14 cellular contexts compared by ENCODE assay signal in genomic region chr16:8901318-8901861, GRCh38. TPM values are rescaled to one million over a fixed set of nuclear protein-coding genes. Genes with fewer than 3 reads are reported as not detected.
DNase-seq lines count a peak whose midpoint lies in the region; ATAC-seq, FAIRE-seq and TF ChIP-seq lines count a peak whose summit lies in the region.
"Had no signal": no experiment of that assay in that cellular context is flagged by ENCODE, and none has a peak within 500 bp of the region (broad histone marks: within the 10 kb centered on the region; RNA-seq: fewer than 3 reads in every experiment).

No MANE protein-coding gene starts in this region.

- H3K9ac ChIP-seq in HepG2 (ENCODE audit: insufficient read depth, low read depth, low read length): no peak overlapping the region
- H3K9ac ChIP-seq in IMR-90 (ENCODE audit: low read depth, low read length): no peak overlapping the region
- no peak overlapping the region for H3K9ac ChIP-seq in mesendoderm (ENCODE audit: low read length)

- H3K36me3 ChIP-seq in HepG2 (replicated peaks in 1 of 2; ENCODE audit: control insufficient read depth in 1 of 2, insufficient read depth in 2 of 2, low read length in 2 of 2): peaks cover 66 to 93% of the 10 kb centered on the region in 2 experiments
- H3K36me3 ChIP-seq in right lobe of liver: peaks cover 22 to 98% (median 53%) of the 10 kb centered on the region in 4 donors
- H3K36me3 ChIP-seq in IMR-90 (ENCODE audit: control insufficient read depth, insufficient read depth, low read length): peaks cover 66% of the 10 kb centered on the region
- H3K36me3 ChIP-seq in mesendoderm (ENCODE audit: control insufficient read depth, insufficient read depth, low read length): peaks cover 35% of the 10 kb centered on the region
- H3K36me3 ChIP-seq in thyroid gland: peaks cover 81 to 98% of the 10 kb centered on the region in 2 donors

- H4K8ac ChIP-seq in IMR-90 (ENCODE audit: low read depth in 2 of 2, low read length in 2 of 2) (no peak overlapping the region), mesendoderm (ENCODE audit: low read depth, low read length) (no peak overlapping the region)

- H3K27me3 ChIP-seq in HepG2 (ENCODE audit: control insufficient read depth in 1 of 2, insufficient read depth in 2 of 2, low read length in 2 of 2): no peaks in the 10 kb centered on the region
- H3K27me3 ChIP-seq in right lobe of liver: no peaks in the 10 kb centered on the region
- H3K27me3 ChIP-seq in IMR-90 (ENCODE audit: control insufficient read depth, insufficient read depth, low read length): no peaks in the 10 kb centered on the region
- H3K27me3 ChIP-seq in mesendoderm (ENCODE audit: insufficient read depth, low read length, poor library complexity): no peaks in the 10 kb centered on the region
- H3K27me3 ChIP-seq in thyroid gland: no peaks in the 10 kb centered on the region

- H4K5ac ChIP-seq in IMR-90 (ENCODE audit: low read depth, low read length) (no peak overlapping the region), mesendoderm (ENCODE audit: low read length) (no peak overlapping the region)

- dilution Hi-C loops in IMR-90 (cut with HindIII; ENCODE audit: low sequenced_read_pairs, unreplicated experiment): no loop called here

- no peak for TF ChIP-seq RAD21 in HepG2 (CRISPR knock-in tag; IDR thresholded peaks at IDR 0.05)
- TF ChIP-seq RAD21 in IMR-90 (IDR thresholded peaks at IDR 0.05; ENCODE audit: low read length): no peak

- peaks cover 2% of the 10 kb centered on the region for H3K27me3 Mint-ChIP-seq in endothelial cell (ENCODE audit: unreplicated experiment)

- no peaks in the 10 kb centered on the region for H3K4me1 ChIP-seq in HepG2 (ENCODE audit: insufficient read depth, low read length)
- no peaks in the 10 kb centered on the region for H3K4me1 ChIP-seq in right lobe of liver
- no peaks in the 10 kb centered on the region for H3K4me1 ChIP-seq in IMR-90 (ENCODE audit: control insufficient read depth, insufficient read depth, low read length)
- H3K4me1 ChIP-seq in mesendoderm (ENCODE audit: control insufficient read depth, low read depth, low read length): no peaks in the 10 kb centered on the region
- no peaks in the 10 kb centered on the region for H3K4me1 ChIP-seq in thyroid gland

- H3K79me2 ChIP-seq in HepG2 (ENCODE audit: insufficient read depth, low read length) (no peaks in the 10 kb centered on the region), mesendoderm (ENCODE audit: control insufficient read depth, insufficient read depth, low read length) (no peaks in the 10 kb centered on the region)

- H3K4ac ChIP-seq in IMR-90 (ENCODE audit: low read depth, low read length) (no peak overlapping the region), mesendoderm (ENCODE audit: low read depth, low read length) (no peak overlapping the region)

- no peak overlapping the region for H4K91ac ChIP-seq in IMR-90 (ENCODE audit: insufficient read depth, low read depth, low read length)

- H3K14ac ChIP-seq in IMR-90 (replicated peaks; ENCODE audit: low read depth, low read length): no peak overlapping the region

- H2AK9ac ChIP-seq in IMR-90 (replicated peaks; ENCODE audit: low read depth, low read length, poor library complexity): no peak overlapping the region

- no peak overlapping the region for H2BK20ac ChIP-seq in IMR-90 (ENCODE audit: low read depth, low read length)

- H3K4me3 ChIP-seq in HepG2 (replicated peaks in 1 of 3; ENCODE audit: insufficient read depth in 1 of 3, low read depth in 2 of 3, low read length in 3 of 3) (no peak overlapping the region), right lobe of liver (no peak overlapping the region), IMR-90 (ENCODE audit: insufficient read depth, low read depth, low read length) (no peak overlapping the region), mesendoderm (ENCODE audit: low read length) (no peak overlapping the region), thyroid gland (replicated peaks in 1 of 3) (no peak overlapping the region)

- H3K27ac ChIP-seq in HepG2 (ENCODE audit: extremely low read length, insufficient read depth, low read length) (no peak overlapping the region), right lobe of liver (no peak overlapping the region), IMR-90 (ENCODE audit: insufficient read depth, low read length) (no peak overlapping the region), mesendoderm (ENCODE audit: low read depth, low read length) (no peak overlapping the region), thyroid gland (no peak overlapping the region)

- no peaks in the 10 kb centered on the region for H3K9me3 Mint-ChIP-seq in endothelial cell (ENCODE audit: unreplicated experiment)

- peaks cover 46% of the 10 kb centered on the region for H3K36me3 Mint-ChIP-seq in endothelial cell (ENCODE audit: low read depth, unreplicated experiment)

- H2AK5ac ChIP-seq in IMR-90 (ENCODE audit: low read depth, low read length) (no peak overlapping the region), mesendoderm (ENCODE audit: low read length) (no peak overlapping the region)

- H3K23ac ChIP-seq in IMR-90 (ENCODE audit: low read depth, low read length) (no peak overlapping the region), mesendoderm (ENCODE audit: low read length) (no peak overlapping the region)

- intact Hi-C loops in HepG2 (cut with micrococcal nuclease; ENCODE audit: unreplicated experiment): no loop called here
- intact Hi-C loops in right lobe of liver (cut with DNase I): no loop called here
- intact Hi-C loops in IMR-90 (cut with micrococcal nuclease): loop anchor here (10.0 kb wide), 1 partner anchor 193 kb away; the partner anchor contains the start of gene HAPSTR1
- intact Hi-C loops in thyroid gland (cut with DNase I): no loop called here

- in situ Hi-C loops in HepG2 (cut with HindIII; ENCODE audit: extremely low pct_ligation_motif_present, low pct_unique_long_range_greater_than_20kb) (no loop called here), IMR-90 (cut with MboI; ENCODE audit: low sequenced_read_pairs) (no loop called here)

- H3K18ac ChIP-seq in IMR-90 (ENCODE audit: low read depth, low read length) (no peak overlapping the region), mesendoderm (ENCODE audit: low read length) (no peak overlapping the region)

- TF ChIP-seq POLR2A in HepG2 (IDR thresholded peaks at IDR 0.05; ENCODE audit: insufficient read depth in 1 of 2, low read depth in 2 of 2, low read length in 2 of 2) (no peak), right lobe of liver (IDR thresholded peaks at IDR 0.05) (no peak), IMR-90 (IDR thresholded peaks at IDR 0.05; ENCODE audit: low read depth, low read length) (no peak), GM18505 (IDR thresholded peaks at IDR 0.05; ENCODE audit: borderline replicate concordance, extremely low read depth, insufficient read depth, insufficient read length) (no peak), thyroid gland (IDR thresholded peaks at IDR 0.05) (no peak)

- WGBS in HepG2 (ENCODE audit: low lambda C conversion rate): 93% methylated on average over 14 of the region's 14 CpGs
- WGBS in right lobe of liver (ENCODE audit: insufficient coverage, low coverage, low lambda C conversion rate, missing lambda C conversion rate): 72% methylated on average over 8 of the region's 14 CpGs
- WGBS in IMR-90 (ENCODE audit: extremely low coverage in 2 of 2, insufficient read length in 1 of 2), 2 experiments: 90% methylated on average over 10 of the region's 14 CpGs; no CpG with 5 or more reads in 1 of the 2 experiments
- WGBS in mesendoderm (ENCODE audit: extremely low coverage, insufficient coverage, low lambda C conversion rate): no CpG with 5 or more reads among the region's 14 CpGs
- WGBS in thyroid gland, 2 donors: 80 to 82% methylated on average over 8 to 14 of the region's 14 CpGs

- peak overlapping the region; percentile 49 for H3K4me3 Mint-ChIP-seq in endothelial cell (ENCODE audit: unreplicated experiment)

- H3K79me1 ChIP-seq in IMR-90 (ENCODE audit: low read depth in 1 of 2, low read length in 2 of 2): peaks cover 19 to 31% of the 10 kb centered on the region in 2 experiments
- H3K79me1 ChIP-seq in mesendoderm (ENCODE audit: low read length): no peaks in the 10 kb centered on the region

- no peak overlapping the region for H2BK5ac ChIP-seq in IMR-90 (ENCODE audit: low read depth, low read length, poor library complexity, severe bottlenecking)
- no peak overlapping the region for H2BK5ac ChIP-seq in mesendoderm (ENCODE audit: low read length)

- no peak overlapping the region for H2BK15ac ChIP-seq in IMR-90 (ENCODE audit: low read depth, low read length)
- no peak overlapping the region for H2BK15ac ChIP-seq in mesendoderm (replicated peaks; ENCODE audit: low read depth)

- no peak overlapping the region for H3K4me2 ChIP-seq in HepG2 (ENCODE audit: low read depth, low read length)
- H3K4me2 ChIP-seq in IMR-90 (ENCODE audit: low read depth, low read length): no peak overlapping the region
- H3K4me2 ChIP-seq in mesendoderm (ENCODE audit: low read length): no peak overlapping the region

- BruUV-seq in HepG2 (replicated peaks; lab: Mats Ljungman, UMichigan): no TSS peak
- no TSS peak for BruUV-seq in IMR-90 (replicated peaks; lab: Mats Ljungman, UMichigan)

- ATAC-seq in HepG2 (no peak), right lobe of liver (no peak), IMR-90 (ENCODE audit: low read depth) (no peak), GM18505 (IDR thresholded peaks at IDR 0.05; ENCODE audit: unreplicated experiment) (no peak)
- ATAC-seq: HCT116 had no signal

- TF ChIP-seq EP300 in HepG2 (IDR thresholded peaks at IDR 0.05; ENCODE audit: low read depth in 2 of 2, low read length in 2 of 2): no peak
- TF ChIP-seq EP300 in HepG2 (CRISPR knock-in tag; IDR thresholded peaks at IDR 0.05; ENCODE audit: borderline replicate concordance): no peak

- H3K27ac Mint-ChIP-seq in endothelial cell (ENCODE audit: unreplicated experiment): peak overlapping the region; percentile 21

- H2AFZ ChIP-seq in HepG2 (ENCODE audit: low read length) (no peak overlapping the region), IMR-90 (replicated peaks; ENCODE audit: low read length, poor library complexity) (no peak overlapping the region)

- H3K9me3 ChIP-seq in HepG2 (ENCODE audit: low read length) (no peaks in the 10 kb centered on the region), right lobe of liver (no peaks in the 10 kb centered on the region), IMR-90 (ENCODE audit: control insufficient read depth, insufficient read depth, low read length) (no peaks in the 10 kb centered on the region), thyroid gland (no peaks in the 10 kb centered on the region)

- CTCF ChIA-PET in HepG2 (lab: Yijun Ruan, JAX; ENCODE audit: low intra/inter-chr PET ratio, low total read pairs): no interaction called here
- CTCF ChIA-PET in IMR-90 (lab: Yijun Ruan, JAX): interaction anchor here (0.6 to 2.2 kb wide), 3 partner anchors 10 to 241 kb away, joined by 3 to 8 read pairs (median 4); no protein-coding TSS in a partner anchor

- H4K20me1 ChIP-seq in HepG2 (ENCODE audit: insufficient read depth, low read length) (peaks cover 11% of the 10 kb centered on the region; the same call in 1 of the 2 replicates), IMR-90 (ENCODE audit: insufficient read depth, low read length) (peaks cover 3% of the 10 kb centered on the region; the same call in 1 of the 2 replicates)

- TF ChIP-seq CTCF in HepG2 (CRISPR knock-in tag; IDR thresholded peaks at IDR 0.05) (no peak), right lobe of liver (IDR thresholded peaks at IDR 0.05) (no peak), IMR-90 (conservative IDR thresholded peaks at IDR 0.05; ENCODE audit: low read depth, low read length) (no peak), endothelial cell (IDR thresholded peaks at IDR 0.05; ENCODE audit: unreplicated experiment) (no peak), thyroid gland (IDR thresholded peaks at IDR 0.05) (no peak)

- H3K56ac ChIP-seq in IMR-90 (ENCODE audit: extremely low read depth, insufficient read depth, low read length) (no peak overlapping the region), mesendoderm (ENCODE audit: low read length) (no peak overlapping the region)

- DNase-seq in HepG2 (ENCODE audit: low spot score) (no peak), right lobe of liver (no peak), IMR-90 (no peak), endothelial cell (ENCODE audit: low spot score) (no peak), mesendoderm (no peak), thyroid gland (no peak)
- DNase-seq: DMS53, GF-D8 had no signal

- no peaks in the 10 kb centered on the region for H3K9me1 ChIP-seq in IMR-90 (ENCODE audit: insufficient read depth, low read length)

- H3K4me1 Mint-ChIP-seq in endothelial cell (ENCODE audit: unreplicated experiment): peaks cover 4% of the 10 kb centered on the region

- no peak for FAIRE-seq in HepG2 (lab: Jason Lieb, UNC)
- FAIRE-seq: H54, HTR-8/SVneo had no signal

- POLR2A ChIA-PET in HepG2 (lab: Yijun Ruan, JAX) (no interaction called here), IMR-90 (lab: Charles Lee; ENCODE audit: unreplicated experiment) (no interaction called here)

- no peak overlapping the region for H2BK120ac ChIP-seq in IMR-90 (ENCODE audit: low read depth, low read length)
- no peak overlapping the region for H2BK120ac ChIP-seq in mesendoderm (ENCODE audit: low read depth, low read length)

RNA-seq across cellular contexts. Expression of gene LITAFD, which starts 19.2 kb away (rescaled TPM):
- total RNA-seq in HepG2 (2016; rRNA removed; fragmentation: Illumina TruSeq; extraction: Trizol) (not detected in 2 replicates), right lobe of liver (not detected), IMR-90 (2012; rRNA removed) (not detected in 2 replicates), endothelial cell (ENCODE audit: unreplicated experiment) (not detected), thyroid gland (not detected)
- not detected in 2 replicates for total RNA-seq in HepG2 (2016; cell fraction: cytosol; rRNA removed; fragmentation: Illumina TruSeq; extraction: Trizol; ENCODE audit: low read depth)
- total RNA-seq in HepG2 (2016; cell fraction: insoluble cytoplasmic fraction; rRNA removed; fragmentation: Illumina TruSeq; extraction: Trizol): not detected in 2 replicates
- 0.19 TPM in 1 of 2 replicates, not detected in the other for total RNA-seq in HepG2 (2016; cell fraction: membrane; rRNA removed; fragmentation: Illumina TruSeq; extraction: Trizol)
- total RNA-seq in HepG2 (2016; cell fraction: nucleus; rRNA removed; fragmentation: Illumina TruSeq; extraction: Trizol): not detected in 2 replicates
- polyA plus RNA-seq in HepG2 (2011; rRNA removed) (0.14 TPM in 1 of 2 replicates, not detected in the other), IMR-90 (2012; rRNA removed) (not detected in 2 replicates)
- polyA plus RNA-seq in HepG2 (2011; cell fraction: cytosol; rRNA removed): not detected in 2 replicates
- polyA plus RNA-seq in HepG2 (2011; cell fraction: nucleus; rRNA removed): not detected in 2 replicates
- not detected in 2 replicates for polyA plus RNA-seq in HepG2 (2012)
- not detected in 2 replicates for polyA plus RNA-seq in HepG2 (2016; cell fraction: cytosol; fragmentation: Illumina TruSeq; extraction: Trizol; ENCODE audit: low read depth)
- not detected in 2 replicates for polyA plus RNA-seq in HepG2 (2016; cell fraction: insoluble cytoplasmic fraction; fragmentation: Illumina TruSeq; extraction: Trizol; ENCODE audit: low read depth)
- not detected in 2 replicates for polyA plus RNA-seq in HepG2 (2016; cell fraction: membrane; fragmentation: Illumina TruSeq; extraction: Trizol; ENCODE audit: low read depth)
- not detected in 2 replicates for polyA plus RNA-seq in HepG2 (2016; cell fraction: nucleus; fragmentation: Illumina TruSeq; extraction: Trizol; ENCODE audit: insufficient read depth, low read depth)
- 0.12 TPM in 1 of 2 replicates, not detected in the other for polyA minus RNA-seq in HepG2 (2011; rRNA and poly(A)+ RNA removed; ENCODE audit: low replicate concordance)
- polyA minus RNA-seq in HepG2 (2011; cell fraction: cytosol; rRNA and poly(A)+ RNA removed): not detected in 2 replicates
- polyA minus RNA-seq in HepG2 (2011; cell fraction: nucleus; rRNA and poly(A)+ RNA removed): not detected in 2 replicates
- polyA plus RNA-seq in IMR-90 (2012; cell fraction: cytosol; rRNA removed): not detected in 2 replicates
- not detected in 2 replicates for polyA plus RNA-seq in IMR-90 (2012; cell fraction: nucleus; rRNA removed; ENCODE audit: low replicate concordance)
- not detected for polyA plus RNA-seq in mesendoderm (2013, experiment 1 of 2)
- polyA plus RNA-seq in mesendoderm (2013, experiment 2 of 2): not detected
- total RNA-seq: A673 had no signal
- polyA plus RNA-seq: BJ had no signal

RNA-seq across cellular contexts. Expression of gene CARHSP1, which starts 32.6 kb away (rescaled TPM):
- total RNA-seq in HepG2 (2016; rRNA removed; fragmentation: Illumina TruSeq; extraction: Trizol) (345 and 349 TPM in 2 replicates), right lobe of liver (100 to 1,000 TPM in 1 of 6 experiments, 10 to 100 TPM in 5; 61.5 to 132 (median 73.1) TPM), IMR-90 (2012; rRNA removed) (96.4 and 138 TPM in 2 replicates), endothelial cell (ENCODE audit: unreplicated experiment) (127 TPM), thyroid gland (10 to 100 TPM; 43.4 to 67.5 (median 61.1) TPM)
- total RNA-seq in HepG2 (2016; cell fraction: cytosol; rRNA removed; fragmentation: Illumina TruSeq; extraction: Trizol; ENCODE audit: low read depth): 202 and 227 TPM in 2 replicates
- total RNA-seq in HepG2 (2016; cell fraction: insoluble cytoplasmic fraction; rRNA removed; fragmentation: Illumina TruSeq; extraction: Trizol): 351 and 370 TPM in 2 replicates
- 185 and 210 TPM in 2 replicates for total RNA-seq in HepG2 (2016; cell fraction: membrane; rRNA removed; fragmentation: Illumina TruSeq; extraction: Trizol)
- 126 and 138 TPM in 2 replicates for total RNA-seq in HepG2 (2016; cell fraction: nucleus; rRNA removed; fragmentation: Illumina TruSeq; extraction: Trizol)
- polyA plus RNA-seq in HepG2 (2011; rRNA removed) (173 and 193 TPM in 2 replicates), IMR-90 (2012; rRNA removed) (121 and 150 TPM in 2 replicates)
- 139 and 221 TPM in 2 replicates for polyA plus RNA-seq in HepG2 (2011; cell fraction: cytosol; rRNA removed)
- polyA plus RNA-seq in HepG2 (2011; cell fraction: nucleus; rRNA removed): 209 and 223 TPM in 2 replicates
- 167 and 252 TPM in 2 replicates for polyA plus RNA-seq in HepG2 (2012)
- polyA plus RNA-seq in HepG2 (2016; cell fraction: cytosol; fragmentation: Illumina TruSeq; extraction: Trizol; ENCODE audit: low read depth): 224 and 244 TPM in 2 replicates
- 425 and 448 TPM in 2 replicates for polyA plus RNA-seq in HepG2 (2016; cell fraction: insoluble cytoplasmic fraction; fragmentation: Illumina TruSeq; extraction: Trizol; ENCODE audit: low read depth)
- polyA plus RNA-seq in HepG2 (2016; cell fraction: membrane; fragmentation: Illumina TruSeq; extraction: Trizol; ENCODE audit: low read depth): 197 and 214 TPM in 2 replicates
- 269 and 287 TPM in 2 replicates for polyA plus RNA-seq in HepG2 (2016; cell fraction: nucleus; fragmentation: Illumina TruSeq; extraction: Trizol; ENCODE audit: insufficient read depth, low read depth)
- polyA minus RNA-seq in HepG2 (2011; rRNA and poly(A)+ RNA removed; ENCODE audit: low replicate concordance): 186 and 379 TPM in 2 replicates
- polyA minus RNA-seq in HepG2 (2011; cell fraction: cytosol; rRNA and poly(A)+ RNA removed): 166 and 175 TPM in 2 replicates
- 55.6 and 67.6 TPM in 2 replicates for polyA minus RNA-seq in HepG2 (2011; cell fraction: nucleus; rRNA and poly(A)+ RNA removed)
- polyA plus RNA-seq in IMR-90 (2012; cell fraction: cytosol; rRNA removed): 89.9 and 241 TPM in 2 replicates
- 47.6 and 87.9 TPM in 2 replicates for polyA plus RNA-seq in IMR-90 (2012; cell fraction: nucleus; rRNA removed; ENCODE audit: low replicate concordance)
- polyA plus RNA-seq in mesendoderm (2013, experiment 1 of 2): 81.0 TPM
- polyA plus RNA-seq in mesendoderm (2013, experiment 2 of 2): 79.6 TPM
